ENCODE assay signal across 1 cellular context in the genomic region with DNA sequence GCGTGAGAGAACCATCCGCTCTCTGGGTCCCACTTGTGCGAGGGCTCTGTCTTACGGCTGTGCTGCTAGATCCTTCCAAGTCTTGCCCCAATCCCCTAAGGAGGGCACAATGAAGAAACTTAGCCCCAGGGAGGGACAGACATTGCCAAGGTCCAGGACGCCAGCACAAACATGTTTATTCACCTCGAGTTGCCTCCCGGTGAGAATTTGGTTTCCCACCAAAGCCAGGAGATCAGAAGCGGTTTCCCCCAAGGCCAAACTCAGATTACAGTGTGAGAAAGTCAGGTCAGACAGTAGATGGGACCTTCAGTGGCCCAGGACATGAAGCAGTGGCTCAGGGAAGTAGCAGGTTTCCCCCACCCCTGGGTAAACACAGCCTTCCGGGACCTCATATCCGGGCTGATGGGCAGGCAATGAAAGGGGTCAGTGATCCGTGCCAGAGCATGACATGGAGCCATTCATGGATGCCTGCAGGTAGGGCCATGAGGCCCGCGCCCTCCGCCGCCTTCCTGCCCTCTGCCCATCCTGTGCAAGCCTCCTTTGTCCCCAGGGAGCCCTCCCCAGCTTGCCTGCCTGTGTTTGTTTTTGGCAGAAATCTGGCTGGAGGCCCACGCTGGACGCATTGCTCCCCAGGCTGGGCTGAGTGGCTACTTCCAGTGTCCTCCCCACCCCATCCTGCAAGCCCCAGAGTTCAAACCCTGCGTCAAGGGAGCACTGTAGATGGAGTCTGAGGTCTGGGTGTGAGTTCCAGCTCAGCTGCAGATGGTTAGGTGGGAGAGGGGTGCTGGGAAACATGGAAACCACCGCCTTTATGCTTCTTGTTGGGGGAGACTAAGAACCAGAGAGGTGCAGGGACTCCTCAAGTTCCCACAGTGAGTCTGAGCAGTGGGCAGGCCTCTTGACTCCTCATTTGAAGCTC.
A peak's percentile ranks its signal among the peaks of the same experiment; 100 is the strongest.
TF ChIP-seq lines count a peak whose summit lies in the region.

No MANE protein-coding gene starts in this region.

TF ChIP-seq in HepG2, 621 proteins besides CTCF, POLR2A, EP300 and RAD21 (continued from another document and continues in another):
- TF ChIP-seq, protein P1, sequence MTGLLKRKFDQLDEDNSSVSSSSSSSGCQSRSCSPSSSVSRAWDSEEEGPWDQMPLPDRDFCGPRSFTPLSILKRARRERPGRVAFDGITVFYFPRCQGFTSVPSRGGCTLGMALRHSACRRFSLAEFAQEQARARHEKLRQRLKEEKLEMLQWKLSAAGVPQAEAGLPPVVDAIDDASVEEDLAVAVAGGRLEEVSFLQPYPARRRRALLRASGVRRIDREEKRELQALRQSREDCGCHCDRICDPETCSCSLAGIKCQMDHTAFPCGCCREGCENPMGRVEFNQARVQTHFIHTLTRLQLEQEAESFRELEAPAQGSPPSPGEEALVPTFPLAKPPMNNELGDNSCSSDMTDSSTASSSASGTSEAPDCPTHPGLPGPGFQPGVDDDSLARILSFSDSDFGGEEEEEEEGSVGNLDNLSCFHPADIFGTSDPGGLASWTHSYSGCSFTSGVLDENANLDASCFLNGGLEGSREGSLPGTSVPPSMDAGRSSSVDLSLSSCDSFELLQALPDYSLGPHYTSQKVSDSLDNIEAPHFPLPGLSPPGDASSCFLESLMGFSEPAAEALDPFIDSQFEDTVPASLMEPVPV (CRISPR knock-in tag; IDR thresholded peaks at IDR 0.05), result peak; percentile 98
- TF ChIP-seq GPN1 (CRISPR knock-in tag; IDR thresholded peaks at IDR 0.05; ENCODE audit: borderline replicate concordance) (no peak), ZSCAN12 (CRISPR knock-in tag; IDR thresholded peaks at IDR 0.05) (no peak), IKZF1 (IDR thresholded peaks at IDR 0.05) (no peak), SNRNP70 (IDR thresholded peaks at IDR 0.05; ENCODE audit: low read depth, low read length) (no peak), NFRKB (IDR thresholded peaks at IDR 0.05) (no peak), ZFP1 (CRISPR knock-in tag; IDR thresholded peaks at IDR 0.05) (peak; percentile 97), TEAD2 (CRISPR knock-in tag; IDR thresholded peaks at IDR 0.05) (no peak), ZNF431 (CRISPR knock-in tag; IDR thresholded peaks at IDR 0.05; ENCODE audit: borderline replicate concordance, low read depth) (peak; percentile 95; the same call in 1 of the 2 replicates), SRY (CRISPR knock-in tag; IDR thresholded peaks at IDR 0.05) (peak; percentile 33; the same call in 1 of the 2 replicates), HMG20A (CRISPR knock-in tag; IDR thresholded peaks at IDR 0.05; ENCODE audit: borderline replicate concordance) (peak; percentile 92), ZNF335 (CRISPR knock-in tag; IDR thresholded peaks at IDR 0.05) (peak; percentile 75; the same call in 1 of the 2 replicates), FOSL1 (CRISPR knock-in tag; IDR thresholded peaks at IDR 0.05; ENCODE audit: borderline replicate concordance) (peak; percentile 6; the same call in 1 of the 2 replicates), ZNF354B (CRISPR knock-in tag; IDR thresholded peaks at IDR 0.05) (peak; percentile 57; the same call in 1 of the 2 replicates), MAFK (conservative IDR thresholded peaks at IDR 0.05 in 1 of 2, IDR thresholded peaks at IDR 0.05 in 1 of 2; ENCODE audit: low read length in 2 of 2) (no peak), ZMYM4 (CRISPR knock-in tag; IDR thresholded peaks at IDR 0.05) (peak; percentile 89; the same call in 1 of the 2 replicates), SP2 (CRISPR knock-in tag; IDR thresholded peaks at IDR 0.05) (peak; percentile 29; the same call in 1 of the 2 replicates), TARDBP (CRISPR knock-in tag; IDR thresholded peaks at IDR 0.05) (peak; percentile 100), ERF (CRISPR knock-in tag; IDR thresholded peaks at IDR 0.05) (peak; percentile 95), PAF1 (CRISPR knock-in tag; IDR thresholded peaks at IDR 0.05) (peak; percentile 49; the same call in 1 of the 2 replicates), ZEB1 (IDR thresholded peaks at IDR 0.05; ENCODE audit: insufficient replicate concordance, low read depth) (peak; percentile 93), POGZ (CRISPR knock-in tag; IDR thresholded peaks at IDR 0.05) (peak; percentile 66), HNRNPH1 (optimal IDR thresholded peaks at IDR 0.05; ENCODE audit: low read depth, low read length) (peak; percentile 69), ZNF775 (CRISPR knock-in tag; IDR thresholded peaks at IDR 0.05; ENCODE audit: borderline replicate concordance) (peak; percentile 100), YEATS4 (CRISPR knock-in tag; IDR thresholded peaks at IDR 0.05; ENCODE audit: borderline replicate concordance) (no peak; the same call in 1 of the 2 replicates), ZNF83 (CRISPR knock-in tag; IDR thresholded peaks at IDR 0.05; ENCODE audit: borderline replicate concordance) (no peak; the same call in 1 of the 2 replicates), ZNF343 (CRISPR knock-in tag; IDR thresholded peaks at IDR 0.05) (peak; percentile 99), KAT7 (CRISPR knock-in tag; IDR thresholded peaks at IDR 0.05; ENCODE audit: borderline replicate concordance) (peak; percentile 94), ZNF264 (CRISPR knock-in tag; IDR thresholded peaks at IDR 0.05) (peak; percentile 36; the same call in 1 of the 2 replicates), MLLT10 (CRISPR knock-in tag; IDR thresholded peaks at IDR 0.05) (no peak), ZNF292 (CRISPR knock-in tag; IDR thresholded peaks at IDR 0.05; ENCODE audit: borderline replicate concordance, low read depth) (peak; percentile 98), GABPB1 (CRISPR knock-in tag; IDR thresholded peaks at IDR 0.05) (peak; percentile 89), CCDC6 (CRISPR knock-in tag; IDR thresholded peaks at IDR 0.05) (peak; percentile 97)
- TF ChIP-seq, protein P2, sequence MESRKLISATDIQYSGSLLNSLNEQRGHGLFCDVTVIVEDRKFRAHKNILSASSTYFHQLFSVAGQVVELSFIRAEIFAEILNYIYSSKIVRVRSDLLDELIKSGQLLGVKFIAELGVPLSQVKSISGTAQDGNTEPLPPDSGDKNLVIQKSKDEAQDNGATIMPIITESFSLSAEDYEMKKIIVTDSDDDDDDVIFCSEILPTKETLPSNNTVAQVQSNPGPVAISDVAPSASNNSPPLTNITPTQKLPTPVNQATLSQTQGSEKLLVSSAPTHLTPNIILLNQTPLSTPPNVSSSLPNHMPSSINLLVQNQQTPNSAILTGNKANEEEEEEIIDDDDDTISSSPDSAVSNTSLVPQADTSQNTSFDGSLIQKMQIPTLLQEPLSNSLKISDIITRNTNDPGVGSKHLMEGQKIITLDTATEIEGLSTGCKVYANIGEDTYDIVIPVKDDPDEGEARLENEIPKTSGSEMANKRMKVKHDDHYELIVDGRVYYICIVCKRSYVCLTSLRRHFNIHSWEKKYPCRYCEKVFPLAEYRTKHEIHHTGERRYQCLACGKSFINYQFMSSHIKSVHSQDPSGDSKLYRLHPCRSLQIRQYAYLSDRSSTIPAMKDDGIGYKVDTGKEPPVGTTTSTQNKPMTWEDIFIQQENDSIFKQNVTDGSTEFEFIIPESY (CRISPR knock-in tag; IDR thresholded peaks at IDR 0.05), result peak; percentile 35; the same call in 1 of the 2 replicates
- TF ChIP-seq, protein P3, sequence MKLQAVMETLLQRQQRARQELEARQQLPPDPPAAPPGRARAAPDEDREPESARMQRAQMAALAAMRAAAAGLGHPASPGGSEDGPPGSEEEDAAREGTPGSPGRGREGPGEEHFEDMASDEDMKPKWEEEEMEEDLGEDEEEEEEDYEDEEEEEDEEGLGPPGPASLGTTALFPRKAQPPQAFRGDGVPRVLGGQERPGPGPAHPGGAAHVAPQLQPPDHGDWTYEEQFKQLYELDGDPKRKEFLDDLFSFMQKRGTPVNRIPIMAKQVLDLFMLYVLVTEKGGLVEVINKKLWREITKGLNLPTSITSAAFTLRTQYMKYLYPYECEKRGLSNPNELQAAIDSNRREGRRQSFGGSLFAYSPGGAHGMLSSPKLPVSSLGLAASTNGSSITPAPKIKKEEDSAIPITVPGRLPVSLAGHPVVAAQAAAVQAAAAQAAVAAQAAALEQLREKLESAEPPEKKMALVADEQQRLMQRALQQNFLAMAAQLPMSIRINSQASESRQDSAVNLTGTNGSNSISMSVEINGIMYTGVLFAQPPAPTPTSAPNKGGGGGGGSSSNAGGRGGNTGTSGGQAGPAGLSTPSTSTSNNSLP (IDR thresholded peaks at IDR 0.05; ENCODE audit: low read depth, low read length), result no peak; the same call in 1 of the 2 replicates
- TF ChIP-seq, protein P4, sequence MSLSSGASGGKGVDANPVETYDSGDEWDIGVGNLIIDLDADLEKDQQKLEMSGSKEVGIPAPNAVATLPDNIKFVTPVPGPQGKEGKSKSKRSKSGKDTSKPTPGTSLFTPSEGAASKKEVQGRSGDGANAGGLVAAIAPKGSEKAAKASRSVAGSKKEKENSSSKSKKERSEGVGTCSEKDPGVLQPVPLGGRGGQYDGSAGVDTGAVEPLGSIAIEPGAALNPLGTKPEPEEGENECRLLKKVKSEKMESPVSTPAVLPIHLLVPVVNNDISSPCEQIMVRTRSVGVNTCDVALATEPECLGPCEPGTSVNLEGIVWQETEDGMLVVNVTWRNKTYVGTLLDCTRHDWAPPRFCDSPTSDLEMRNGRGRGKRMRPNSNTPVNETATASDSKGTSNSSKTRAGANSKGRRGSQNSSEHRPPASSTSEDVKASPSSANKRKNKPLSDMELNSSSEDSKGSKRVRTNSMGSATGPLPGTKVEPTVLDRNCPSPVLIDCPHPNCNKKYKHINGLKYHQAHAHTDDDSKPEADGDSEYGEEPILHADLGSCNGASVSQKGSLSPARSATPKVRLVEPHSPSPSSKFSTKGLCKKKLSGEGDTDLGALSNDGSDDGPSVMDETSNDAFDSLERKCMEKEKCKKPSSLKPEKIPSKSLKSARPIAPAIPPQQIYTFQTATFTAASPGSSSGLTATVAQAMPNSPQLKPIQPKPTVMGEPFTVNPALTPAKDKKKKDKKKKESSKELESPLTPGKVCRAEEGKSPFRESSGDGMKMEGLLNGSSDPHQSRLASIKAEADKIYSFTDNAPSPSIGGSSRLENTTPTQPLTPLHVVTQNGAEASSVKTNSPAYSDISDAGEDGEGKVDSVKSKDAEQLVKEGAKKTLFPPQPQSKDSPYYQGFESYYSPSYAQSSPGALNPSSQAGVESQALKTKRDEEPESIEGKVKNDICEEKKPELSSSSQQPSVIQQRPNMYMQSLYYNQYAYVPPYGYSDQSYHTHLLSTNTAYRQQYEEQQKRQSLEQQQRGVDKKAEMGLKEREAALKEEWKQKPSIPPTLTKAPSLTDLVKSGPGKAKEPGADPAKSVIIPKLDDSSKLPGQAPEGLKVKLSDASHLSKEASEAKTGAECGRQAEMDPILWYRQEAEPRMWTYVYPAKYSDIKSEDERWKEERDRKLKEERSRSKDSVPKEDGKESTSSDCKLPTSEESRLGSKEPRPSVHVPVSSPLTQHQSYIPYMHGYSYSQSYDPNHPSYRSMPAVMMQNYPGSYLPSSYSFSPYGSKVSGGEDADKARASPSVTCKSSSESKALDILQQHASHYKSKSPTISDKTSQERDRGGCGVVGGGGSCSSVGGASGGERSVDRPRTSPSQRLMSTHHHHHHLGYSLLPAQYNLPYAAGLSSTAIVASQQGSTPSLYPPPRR (CRISPR knock-in tag; IDR thresholded peaks at IDR 0.05; ENCODE audit: borderline replicate concordance), result peak; percentile 99
- TF ChIP-seq, protein P5, sequence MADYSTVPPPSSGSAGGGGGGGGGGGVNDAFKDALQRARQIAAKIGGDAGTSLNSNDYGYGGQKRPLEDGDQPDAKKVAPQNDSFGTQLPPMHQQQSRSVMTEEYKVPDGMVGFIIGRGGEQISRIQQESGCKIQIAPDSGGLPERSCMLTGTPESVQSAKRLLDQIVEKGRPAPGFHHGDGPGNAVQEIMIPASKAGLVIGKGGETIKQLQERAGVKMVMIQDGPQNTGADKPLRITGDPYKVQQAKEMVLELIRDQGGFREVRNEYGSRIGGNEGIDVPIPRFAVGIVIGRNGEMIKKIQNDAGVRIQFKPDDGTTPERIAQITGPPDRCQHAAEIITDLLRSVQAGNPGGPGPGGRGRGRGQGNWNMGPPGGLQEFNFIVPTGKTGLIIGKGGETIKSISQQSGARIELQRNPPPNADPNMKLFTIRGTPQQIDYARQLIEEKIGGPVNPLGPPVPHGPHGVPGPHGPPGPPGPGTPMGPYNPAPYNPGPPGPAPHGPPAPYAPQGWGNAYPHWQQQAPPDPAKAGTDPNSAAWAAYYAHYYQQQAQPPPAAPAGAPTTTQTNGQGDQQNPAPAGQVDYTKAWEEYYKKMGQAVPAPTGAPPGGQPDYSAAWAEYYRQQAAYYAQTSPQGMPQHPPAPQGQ (CRISPR knock-in tag; IDR thresholded peaks at IDR 0.05; ENCODE audit: borderline replicate concordance), result no peak; the same call in 1 of the 2 replicates
- TF ChIP-seq, protein P6, sequence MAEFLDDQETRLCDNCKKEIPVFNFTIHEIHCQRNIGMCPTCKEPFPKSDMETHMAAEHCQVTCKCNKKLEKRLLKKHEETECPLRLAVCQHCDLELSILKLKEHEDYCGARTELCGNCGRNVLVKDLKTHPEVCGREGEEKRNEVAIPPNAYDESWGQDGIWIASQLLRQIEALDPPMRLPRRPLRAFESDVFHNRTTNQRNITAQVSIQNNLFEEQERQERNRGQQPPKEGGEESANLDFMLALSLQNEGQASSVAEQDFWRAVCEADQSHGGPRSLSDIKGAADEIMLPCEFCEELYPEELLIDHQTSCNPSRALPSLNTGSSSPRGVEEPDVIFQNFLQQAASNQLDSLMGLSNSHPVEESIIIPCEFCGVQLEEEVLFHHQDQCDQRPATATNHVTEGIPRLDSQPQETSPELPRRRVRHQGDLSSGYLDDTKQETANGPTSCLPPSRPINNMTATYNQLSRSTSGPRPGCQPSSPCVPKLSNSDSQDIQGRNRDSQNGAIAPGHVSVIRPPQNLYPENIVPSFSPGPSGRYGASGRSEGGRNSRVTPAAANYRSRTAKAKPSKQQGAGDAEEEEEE (CRISPR knock-in tag; IDR thresholded peaks at IDR 0.05; ENCODE audit: borderline replicate concordance), result no peak
- TF ChIP-seq, protein P7, sequence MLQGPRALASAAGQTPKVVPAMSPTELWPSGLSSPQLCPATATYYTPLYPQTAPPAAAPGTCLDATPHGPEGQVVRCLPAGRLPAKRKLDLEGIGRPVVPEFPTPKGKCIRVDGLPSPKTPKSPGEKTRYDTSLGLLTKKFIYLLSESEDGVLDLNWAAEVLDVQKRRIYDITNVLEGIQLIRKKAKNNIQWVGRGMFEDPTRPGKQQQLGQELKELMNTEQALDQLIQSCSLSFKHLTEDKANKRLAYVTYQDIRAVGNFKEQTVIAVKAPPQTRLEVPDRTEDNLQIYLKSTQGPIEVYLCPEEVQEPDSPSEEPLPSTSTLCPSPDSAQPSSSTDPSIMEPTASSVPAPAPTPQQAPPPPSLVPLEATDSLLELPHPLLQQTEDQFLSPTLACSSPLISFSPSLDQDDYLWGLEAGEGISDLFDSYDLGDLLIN (CRISPR knock-in tag; IDR thresholded peaks at IDR 0.05; ENCODE audit: borderline replicate concordance), result no peak
- TF ChIP-seq, protein P8, sequence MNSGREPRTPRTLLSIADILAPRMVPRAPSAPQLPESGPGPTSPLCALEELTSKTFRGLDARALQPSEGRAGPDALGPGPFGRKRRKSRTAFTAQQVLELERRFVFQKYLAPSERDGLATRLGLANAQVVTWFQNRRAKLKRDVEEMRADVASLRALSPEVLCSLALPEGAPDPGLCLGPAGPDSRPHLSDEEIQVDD (CRISPR knock-in tag; IDR thresholded peaks at IDR 0.05; ENCODE audit: borderline replicate concordance), result no peak; the same call in none of the 2 replicates
- TF ChIP-seq, protein P9, sequence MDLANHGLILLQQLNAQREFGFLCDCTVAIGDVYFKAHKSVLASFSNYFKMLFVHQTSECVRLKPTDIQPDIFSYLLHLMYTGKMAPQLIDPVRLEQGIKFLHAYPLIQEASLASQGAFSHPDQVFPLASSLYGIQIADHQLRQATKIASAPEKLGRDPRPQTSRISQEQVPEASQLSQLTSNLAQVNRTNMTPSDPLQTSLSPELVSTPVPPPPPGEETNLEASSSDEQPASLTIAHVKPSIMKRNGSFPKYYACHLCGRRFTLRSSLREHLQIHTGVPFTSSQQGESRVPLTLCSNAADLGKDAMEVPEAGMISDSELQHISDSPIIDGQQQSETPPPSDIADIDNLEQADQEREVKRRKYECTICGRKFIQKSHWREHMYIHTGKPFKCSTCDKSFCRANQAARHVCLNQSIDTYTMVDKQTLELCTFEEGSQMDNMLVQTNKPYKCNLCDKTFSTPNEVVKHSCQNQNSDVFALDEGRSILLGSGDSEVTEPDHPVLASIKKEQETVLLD (CRISPR knock-in tag; IDR thresholded peaks at IDR 0.05; ENCODE audit: low read depth), result no peak; the same call in none of the 2 replicates
